19 cellular contexts compared by ENCODE assay signal in the genomic region with DNA sequence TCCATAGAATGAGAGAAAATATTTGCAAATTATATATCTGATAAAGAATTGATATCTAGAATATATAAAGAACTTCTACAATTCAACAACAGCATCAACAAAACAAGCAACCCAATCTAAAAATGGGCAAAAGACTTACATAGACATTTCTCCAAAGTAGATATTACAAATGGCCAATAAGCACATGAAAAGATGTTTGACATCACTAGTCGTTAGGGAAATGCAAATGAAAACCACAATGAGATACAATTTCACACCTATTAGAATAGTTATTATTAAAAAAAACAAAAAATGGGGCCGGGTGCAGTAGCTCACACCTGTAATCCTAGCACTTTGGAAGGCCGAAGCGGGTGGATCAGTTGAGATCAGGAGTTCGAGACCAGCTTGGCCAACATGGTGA. TPM values are rescaled to one million over a fixed set of nuclear protein-coding genes. Genes with fewer than 3 reads are reported as not detected.
DNase-seq lines count a peak whose midpoint lies in the region; ATAC-seq, FAIRE-seq and TF ChIP-seq lines count a peak whose summit lies in the region.
"Had no signal": no experiment of that assay in that cellular context is flagged by ENCODE, and none has a peak within 500 bp of the region (broad histone marks: within the 10 kb centered on the region; RNA-seq: fewer than 3 reads in every experiment).

No MANE protein-coding gene starts in this region.

- H3K36me3 ChIP-seq in SK-N-SH (replicated peaks in 1 of 2; ENCODE audit: control insufficient read depth in 1 of 2, insufficient read depth in 2 of 2, low read length in 1 of 2) (no peaks in the 10 kb centered on the region), IMR-90 (ENCODE audit: control insufficient read depth, insufficient read depth, low read length) (no peaks in the 10 kb centered on the region), K562 (ENCODE audit: control insufficient read depth, insufficient read depth, low read length) (no peaks in the 10 kb centered on the region)

- POLR2A ChIA-PET in SK-N-SH (lab: Yijun Ruan, JAX) = no interaction called here
- POLR2A ChIA-PET in IMR-90 (lab: Charles Lee; ENCODE audit: unreplicated experiment) = no interaction called here
- POLR2A ChIA-PET in K562 (lab: Yijun Ruan, JAX) = no interaction called here

- H3K23ac ChIP-seq in IMR-90 (ENCODE audit: low read depth, low read length) = no peak overlapping the region

- H3K4me2 ChIP-seq in SK-N-SH (no peak overlapping the region), IMR-90 (ENCODE audit: low read depth, low read length) (no peak overlapping the region), K562 (ENCODE audit: insufficient read depth, low read length) (no peak overlapping the region)

- no peak overlapping the region for H4K8ac ChIP-seq in IMR-90 (ENCODE audit: low read depth in 2 of 2, low read length in 2 of 2)

- no peaks in the 10 kb centered on the region for H3K9me2 ChIP-seq in SK-N-SH

- H2BK20ac ChIP-seq in IMR-90 (ENCODE audit: low read depth, low read length) = no peak overlapping the region

- no peak for TF ChIP-seq EP300 in SK-N-SH (IDR thresholded peaks at IDR 0.05; ENCODE audit: borderline replicate concordance in 1 of 2, low read depth in 1 of 2, low read length in 1 of 2)
- TF ChIP-seq EP300 in K562 (IDR thresholded peaks at IDR 0.05; ENCODE audit: low read length) = no peak

- ATAC-seq in SK-N-SH treated with all-trans-retinoic acid at 6 μM for 48 hours (no peak), IMR-90 (ENCODE audit: low read depth) (no peak), K562 (no peak), HG02885 (IDR thresholded peaks at IDR 0.05; ENCODE audit: poor library complexity, unreplicated experiment) (no peak)

- H2AFZ ChIP-seq in SK-N-SH (ENCODE audit: low read depth) (no peak overlapping the region), IMR-90 (replicated peaks; ENCODE audit: low read length, poor library complexity) (no peak overlapping the region), K562 (ENCODE audit: low read depth, low read length) (no peak overlapping the region)

- CTCF ChIA-PET in SK-N-SH (lab: Yijun Ruan, JAX) = no interaction called here
- CTCF ChIA-PET in IMR-90 (lab: Yijun Ruan, JAX) = no interaction called here
- CTCF ChIA-PET in K562 (lab: Yijun Ruan, JAX; ENCODE audit: low intra/inter-chr PET ratio) = no interaction called here

- H3K79me1 ChIP-seq in IMR-90 (ENCODE audit: low read depth in 1 of 2, low read length in 2 of 2) = no peaks in the 10 kb centered on the region

- no peak overlapping the region for H2BK15ac ChIP-seq in IMR-90 (ENCODE audit: low read depth, low read length)

- no peak overlapping the region for H2AK5ac ChIP-seq in IMR-90 (ENCODE audit: low read depth, low read length)

- FAIRE-seq in K562 (lab: Jason Lieb, UNC) = no peak
- FAIRE-seq: GM12892 had no signal

- H2BK120ac ChIP-seq in IMR-90 (ENCODE audit: low read depth, low read length) = no peak overlapping the region

- TF ChIP-seq POLR2A in IMR-90 (IDR thresholded peaks at IDR 0.05; ENCODE audit: low read depth, low read length) = no peak
- TF ChIP-seq POLR2A in K562 (conservative IDR thresholded peaks at IDR 0.05) = no peak

- H3K9me3 ChIP-seq in SK-N-SH (no peaks in the 10 kb centered on the region), IMR-90 (ENCODE audit: control insufficient read depth, insufficient read depth, low read length) (no peaks in the 10 kb centered on the region), K562 (replicated peaks; ENCODE audit: control insufficient read depth, insufficient read depth, low read depth, low read length) (no peaks in the 10 kb centered on the region)

- H4K20me1 ChIP-seq in SK-N-SH (ENCODE audit: insufficient read depth) (no peaks in the 10 kb centered on the region), IMR-90 (ENCODE audit: insufficient read depth, low read length) (no peaks in the 10 kb centered on the region), K562 (replicated peaks; ENCODE audit: control insufficient read depth, insufficient read depth, low read length) (no peaks in the 10 kb centered on the region)

- H3K56ac ChIP-seq in IMR-90 (ENCODE audit: extremely low read depth, insufficient read depth, low read length) = no peak overlapping the region

- H3K4me1 ChIP-seq in SK-N-SH (ENCODE audit: control insufficient read depth in 1 of 2, insufficient read depth in 2 of 2, low read depth in 1 of 2, low read length in 1 of 2) = no peaks in the 10 kb centered on the region
- no peaks in the 10 kb centered on the region for H3K4me1 ChIP-seq in IMR-90 (ENCODE audit: control insufficient read depth, insufficient read depth, low read length)
- H3K4me1 ChIP-seq in K562 (replicated peaks in 1 of 2; ENCODE audit: control insufficient read depth in 2 of 2, insufficient read depth in 2 of 2, low read length in 2 of 2) = peaks cover 0 to 3% of the 10 kb centered on the region in 2 experiments; a peak in 1 of 5 replicates

- WGBS in SK-N-SH (ENCODE audit: low lambda C conversion rate) = 62% methylated on average over 5 of the region's 5 CpGs
- WGBS in IMR-90 (ENCODE audit: extremely low coverage in 2 of 2, insufficient read length in 1 of 2), 2 experiments = no CpG with 5 or more reads among the region's 5 CpGs
- 62% methylated on average over 5 of the region's 5 CpGs for WGBS in K562 (ENCODE audit: insufficient coverage, low coverage, missing lambda C conversion rate)

- no peak overlapping the region for H3K9ac ChIP-seq in SK-N-SH
- H3K9ac ChIP-seq in IMR-90 (ENCODE audit: low read depth, low read length) = no peak overlapping the region
- no peak overlapping the region for H3K9ac ChIP-seq in K562 (ENCODE audit: insufficient read depth in 1 of 2, low read depth in 2 of 2, low read length in 2 of 2)

- no peak overlapping the region for H3K4ac ChIP-seq in IMR-90 (ENCODE audit: low read depth, low read length)

- in situ Hi-C loops in IMR-90 (cut with MboI; ENCODE audit: low sequenced_read_pairs) = no loop called here
- in situ Hi-C loops in K562 (cut with MboI) = no loop called here

- intact Hi-C loops in IMR-90 (cut with micrococcal nuclease) (loop anchor here (10.0 kb wide), 1 partner anchor 57 kb away; no protein-coding TSS in a partner anchor), K562 (cut with micrococcal nuclease) (no loop called here)

- TF ChIP-seq CTCF in SK-N-SH (IDR thresholded peaks at IDR 0.05) (no peak), IMR-90 (conservative IDR thresholded peaks at IDR 0.05; ENCODE audit: low read depth, low read length) (no peak), K562 (IDR thresholded peaks at IDR 0.05 in 2 of 3, conservative IDR thresholded peaks at IDR 0.05 in 1 of 3; ENCODE audit: insufficient read depth in 2 of 3, low read depth in 1 of 3, low read length in 3 of 3) (no peak)

- H4K91ac ChIP-seq in IMR-90 (ENCODE audit: insufficient read depth, low read depth, low read length) = no peak overlapping the region

- no peak overlapping the region for H4K5ac ChIP-seq in IMR-90 (ENCODE audit: low read depth, low read length)

- H2BK5ac ChIP-seq in IMR-90 (ENCODE audit: low read depth, low read length, poor library complexity, severe bottlenecking) = no peak overlapping the region

- H3K27me3 ChIP-seq in SK-N-SH (ENCODE audit: insufficient read depth) (no peaks in the 10 kb centered on the region), IMR-90 (ENCODE audit: control insufficient read depth, insufficient read depth, low read length) (no peaks in the 10 kb centered on the region; the same call in 1 of the 2 replicates), K562 (ENCODE audit: control insufficient read depth in 2 of 2, insufficient read depth in 2 of 2, low read length in 2 of 2) (no peaks in the 10 kb centered on the region)

- no TSS peak for BruUV-seq in IMR-90 (replicated peaks; lab: Mats Ljungman, UMichigan)
- no TSS peak for BruUV-seq in K562 (replicated peaks; lab: Mats Ljungman, UMichigan)

- no peak overlapping the region for H3K27ac ChIP-seq in SK-N-SH (ENCODE audit: low read depth in 2 of 2, low read length in 1 of 2)
- no peak overlapping the region for H3K27ac ChIP-seq in IMR-90 (ENCODE audit: insufficient read depth, low read length)
- no peak overlapping the region for H3K27ac ChIP-seq in K562 (ENCODE audit: extremely low read depth, low read depth, low read length)

- H3K9me1 ChIP-seq in IMR-90 (ENCODE audit: insufficient read depth, low read length) (no peaks in the 10 kb centered on the region), K562 (ENCODE audit: control insufficient read depth, insufficient read depth, low read length) (no peaks in the 10 kb centered on the region)

- DNase-seq in SK-N-SH (no peak), IMR-90 (no peak), K562 (ENCODE audit: extremely low read depth in 1 of 4, low spot score in 3 of 4) (no peak)
- no peak for DNase-seq in stimulated activated CD4-positive, alpha-beta T cell treated with anti-CD3 and anti-CD28 coated beads, Interleukin-4, amount 100 ng/mL, for 24 hours
- no peak for DNase-seq in effector CD4-positive, alpha-beta T cell
- DNase-seq: 8988T; C1 segment of cervical spinal cord; Calu3; CD4-positive, alpha-beta memory T cell; COR-L47; DMS79; EL; GDM1; GOT3; H7; HCEC 1CT had no signal

- H3F3A ChIP-seq in SK-N-SH (replicated peaks; ENCODE audit: insufficient read depth) = no peaks in the 10 kb centered on the region

- H2AK9ac ChIP-seq in IMR-90 (replicated peaks; ENCODE audit: low read depth, low read length, poor library complexity) = no peak overlapping the region

- dilution Hi-C loops in IMR-90 (cut with HindIII; ENCODE audit: low sequenced_read_pairs, unreplicated experiment) = no loop called here

- TF ChIP-seq RAD21 in SK-N-SH (IDR thresholded peaks at IDR 0.05; ENCODE audit: low read length) (no peak), IMR-90 (IDR thresholded peaks at IDR 0.05; ENCODE audit: low read length) (no peak), K562 (CRISPR knock-in tag; conservative IDR thresholded peaks at IDR 0.05 in 1 of 2, IDR thresholded peaks at IDR 0.05 in 1 of 2) (no peak)

- H3K14ac ChIP-seq in IMR-90 (replicated peaks; ENCODE audit: low read depth, low read length) = no peak overlapping the region

- H3K4me3 ChIP-seq in SK-N-SH (ENCODE audit: low read depth in 2 of 2, low read length in 1 of 2) (no peak overlapping the region), IMR-90 (ENCODE audit: insufficient read depth, low read depth, low read length) (no peak overlapping the region), K562 (no peak overlapping the region)

- no peaks in the 10 kb centered on the region for H3K79me2 ChIP-seq in SK-N-SH (ENCODE audit: insufficient read depth)
- no peaks in the 10 kb centered on the region for H3K79me2 ChIP-seq in K562 (ENCODE audit: control insufficient read depth, insufficient read depth, low read length)

- no peak overlapping the region for H3K18ac ChIP-seq in IMR-90 (ENCODE audit: low read depth, low read length)

RNA-seq across cellular contexts. Expression of gene CATSPER3, which starts 24.4 kb away (rescaled TPM):
- 0.26 and 0.37 TPM in 2 replicates for polyA plus RNA-seq in SK-N-SH (2012; rRNA removed)
- polyA plus RNA-seq in SK-N-SH (2012; cell fraction: cytosol; rRNA removed) = 0.26 and 0.33 TPM in 2 replicates
- 0.92 and 1.5 TPM in 2 replicates for polyA plus RNA-seq in SK-N-SH (2012; cell fraction: nucleus; rRNA removed)
- total RNA-seq in IMR-90 (2012; rRNA removed) = under 0.01 TPM in 1 of 2 replicates, not detected in the other
- 0.12 TPM in 1 of 2 replicates, not detected in the other for polyA plus RNA-seq in IMR-90 (2012; rRNA removed)
- 0.02 and 0.05 TPM in 2 replicates for polyA plus RNA-seq in IMR-90 (2012; cell fraction: cytosol; rRNA removed)
- polyA plus RNA-seq in IMR-90 (2012; cell fraction: nucleus; rRNA removed; ENCODE audit: low replicate concordance) = 0.40 and 0.75 TPM in 2 replicates
- 3.2 TPM in 2 replicates for total RNA-seq in K562 (2011; cell fraction: chromatin; rRNA removed; ENCODE audit: low replicate concordance)
- total RNA-seq in K562 (2011; cell fraction: nucleolus; rRNA removed) = 2.2 and 2.4 TPM in 2 replicates
- total RNA-seq in K562 (2011; cell fraction: nucleoplasm; rRNA removed) = 1.5 and 1.7 TPM in 2 replicates
- 0.14 and 0.45 TPM in 2 replicates for total RNA-seq in K562 (2014; rRNA removed)
- 0.22 and 0.44 TPM in 2 replicates for total RNA-seq in K562 (2014; rRNA removed; fragmentation: Illumina TruSeq; extraction: Trizol)
- total RNA-seq in K562 (2015; rRNA removed; fragmentation: Illumina TruSeq; extraction: Trizol) = 0.38 and 0.43 TPM in 2 replicates
- total RNA-seq in K562 (2021) = 0.34 and 0.49 TPM in 2 replicates
- 1.5 and 1.7 TPM in 2 replicates for polyA plus RNA-seq in K562 (2011; rRNA removed)
- polyA plus RNA-seq in K562 (2011; cell fraction: cytosol; rRNA removed) = 0.86 and 1.4 TPM in 2 replicates
- polyA plus RNA-seq in K562 (2011; cell fraction: nucleus; rRNA removed) = 2.2 and 4.2 TPM in 2 replicates
- 0.44 and 0.97 TPM in 2 replicates for polyA plus RNA-seq in K562 (2012)
- 0.29 and 0.37 TPM in 2 replicates for polyA plus RNA-seq in K562 (2014; fragmentation: Illumina TruSeq; extraction: Trizol)
- polyA plus RNA-seq in K562 (2014; fragmentation: Nextera tagmentation; extraction: Ambion mirVana) = under 1 TPM; 0.60 to 0.62 TPM
- polyA plus RNA-seq in K562 (2014; rRNA removed) = 0.22 and 0.61 TPM in 2 replicates
- 1.3 and 1.8 TPM in 2 replicates for polyA minus RNA-seq in K562 (2011; rRNA and poly(A)+ RNA removed)
- not detected in 2 replicates for polyA minus RNA-seq in K562 (2011; cell fraction: cytosol; rRNA and poly(A)+ RNA removed)
- polyA minus RNA-seq in K562 (2011; cell fraction: nucleus; rRNA and poly(A)+ RNA removed) = 0.94 and 1.00 TPM in 2 replicates

RNA-seq across cellular contexts. Expression of gene PITX1, which starts 41.9 kb away (rescaled TPM):
- not detected in 2 replicates for polyA plus RNA-seq in SK-N-SH (2012; rRNA removed)
- polyA plus RNA-seq in SK-N-SH (2012; cell fraction: cytosol; rRNA removed) = 0.13 TPM in 1 of 2 replicates, not detected in the other
- not detected in 2 replicates for polyA plus RNA-seq in SK-N-SH (2012; cell fraction: nucleus; rRNA removed)
- 10.3 and 10.4 TPM in 2 replicates for total RNA-seq in IMR-90 (2012; rRNA removed)
- polyA plus RNA-seq in IMR-90 (2012; rRNA removed) = 29.8 and 41.9 TPM in 2 replicates
- polyA plus RNA-seq in IMR-90 (2012; cell fraction: cytosol; rRNA removed) = 29.9 and 83.6 TPM in 2 replicates
- polyA plus RNA-seq in IMR-90 (2012; cell fraction: nucleus; rRNA removed; ENCODE audit: low replicate concordance) = 40.5 and 74.0 TPM in 2 replicates
- total RNA-seq in K562 (2011; cell fraction: chromatin; rRNA removed; ENCODE audit: low replicate concordance) = 10.2 and 35.6 TPM in 2 replicates
- 39.9 and 42.6 TPM in 2 replicates for total RNA-seq in K562 (2011; cell fraction: nucleolus; rRNA removed)
- total RNA-seq in K562 (2011; cell fraction: nucleoplasm; rRNA removed) = 19.5 and 26.3 TPM in 2 replicates
- total RNA-seq in K562 (2014; rRNA removed) = 59.8 and 73.9 TPM in 2 replicates
- 2.3 and 3.1 TPM in 2 replicates for total RNA-seq in K562 (2014; rRNA removed; fragmentation: Illumina TruSeq; extraction: Trizol)
- total RNA-seq in K562 (2015; rRNA removed; fragmentation: Illumina TruSeq; extraction: Trizol) = 24.9 and 25.3 TPM in 2 replicates
- total RNA-seq in K562 (2021) = 88.2 and 90.4 TPM in 2 replicates
- 30.8 and 50.1 TPM in 2 replicates for polyA plus RNA-seq in K562 (2011; rRNA removed)
- 91.0 and 189 TPM in 2 replicates for polyA plus RNA-seq in K562 (2011; cell fraction: cytosol; rRNA removed)
- 68.1 and 94.4 TPM in 2 replicates for polyA plus RNA-seq in K562 (2011; cell fraction: nucleus; rRNA removed)
- 34.0 and 38.0 TPM in 2 replicates for polyA plus RNA-seq in K562 (2012)
- polyA plus RNA-seq in K562 (2014; fragmentation: Illumina TruSeq; extraction: Trizol) = 7.4 and 35.6 TPM in 2 replicates
- under 1 TPM; 0.13 to 0.17 TPM for polyA plus RNA-seq in K562 (2014; fragmentation: Nextera tagmentation; extraction: Ambion mirVana)
- polyA plus RNA-seq in K562 (2014; rRNA removed) = 58.7 and 64.6 TPM in 2 replicates
- 12.0 and 21.7 TPM in 2 replicates for polyA minus RNA-seq in K562 (2011; rRNA and poly(A)+ RNA removed)
- polyA minus RNA-seq in K562 (2011; cell fraction: cytosol; rRNA and poly(A)+ RNA removed) = 56.3 and 80.4 TPM in 2 replicates
- polyA minus RNA-seq in K562 (2011; cell fraction: nucleus; rRNA and poly(A)+ RNA removed) = 21.8 and 31.4 TPM in 2 replicates
- total RNA-seq: CD4-positive, alpha-beta memory T cell; H7 had no signal
- polyA plus RNA-seq: CD4-positive, alpha-beta memory T cell had no signal

Comparison
In these comparisons a context has a peak if more than half of its experiments do, and no peak if none do; other contexts are left out.
1. Of the 27 proteins assayed by ChIP-seq in both K562 and SK-N-SH: peak only in K562: none; only in SK-N-SH: none; in both: RFX5; in neither: 26.